In genomic region chr2:193170981-193171380, GRCh38 we compare ENCODE assay signal across 8 cellular contexts.
DNase-seq lines count a peak whose midpoint lies in the region; ATAC-seq and TF ChIP-seq lines count a peak whose summit lies in the region.
"Not testable (repeated sequence)": the region's sequence is repeated elsewhere in the genome, so short reads cannot be mapped to it uniquely, and the experiment has no call there.

No MANE protein-coding gene starts in this region.

- peak overlapping the region; percentile 77 for H2AFZ ChIP-seq in GM23248
- peak overlapping the region; percentile 53 for H2AFZ ChIP-seq in neural progenitor cell (replicated peaks)

- ATAC-seq in WTC11; memory B cell (ENCODE audit: low read depth); stimulated activated memory B cell treated with anti-CD40 and anti-IgM and Interleukin-4, amounts not matched to agents 10 μg/mL and 1 μg/mL and 100 μg/mL, for 72 hours: not testable (repeated sequence)

- H3K27ac Mint-ChIP-seq in WTC11 (peak overlapping the region; percentile 96), chondrocyte (ENCODE audit: unreplicated experiment) (peak overlapping the region; percentile 75), glutamatergic neuron (ENCODE audit: unreplicated experiment) (peak overlapping the region; percentile 96), neural progenitor cell (peak overlapping the region; percentile 72)
- not testable (repeated sequence) for H3K27ac Mint-ChIP-seq in memory B cell; stimulated activated memory B cell treated with anti-CD40 and anti-IgM and Interleukin-4, amounts not matched to agents 10 μg/mL and 1 μg/mL and 100 μg/mL, for 72 hours

- H4K20me1 ChIP-seq in GM23248 (ENCODE audit: insufficient read depth); neural progenitor cell (ENCODE audit: low read depth): not testable (repeated sequence)

- H3K79me2 ChIP-seq in GM23248 (ENCODE audit: insufficient read depth): not testable (repeated sequence)
- H3K79me2 ChIP-seq in neural progenitor cell (ENCODE audit: low read depth): peaks cover 12% of the 10 kb centered on the region

- POLR2A ChIA-PET in WTC11 (lab: Charles Lee): not testable (repeated sequence)

- H3K36me3 ChIP-seq in GM23248 (ENCODE audit: low read depth); HUES64 (ENCODE audit: insufficient read depth, low read length); neural progenitor cell: not testable (repeated sequence)

- not testable (repeated sequence) for H3F3A ChIP-seq in GM23248 (ENCODE audit: insufficient read depth)
- peaks cover 10% of the 10 kb centered on the region for H3F3A ChIP-seq in neural progenitor cell (ENCODE audit: low read depth)

- H3K9ac ChIP-seq in GM23248 (peak overlapping the region; percentile 74), neural progenitor cell (peak overlapping the region; percentile 86)
- not testable (repeated sequence) for H3K9ac ChIP-seq in HUES64 (ENCODE audit: low read depth, low read length)

- H3K4me1 Mint-ChIP-seq in WTC11: peaks cover 15% of the 10 kb centered on the region
- not testable (repeated sequence) for H3K4me1 Mint-ChIP-seq in chondrocyte (ENCODE audit: low read depth); glutamatergic neuron (ENCODE audit: low read depth, unreplicated experiment); memory B cell; neural progenitor cell; stimulated activated memory B cell treated with anti-CD40 and anti-IgM and Interleukin-4, amounts not matched to agents 10 μg/mL and 1 μg/mL and 100 μg/mL, for 72 hours

- H3K4me3 Mint-ChIP-seq in WTC11 (peak overlapping the region; percentile 84), chondrocyte (ENCODE audit: unreplicated experiment) (peak overlapping the region; percentile 84), glutamatergic neuron (ENCODE audit: unreplicated experiment) (peak overlapping the region; percentile 86), memory B cell (peak overlapping the region; percentile 64), neural progenitor cell (peak overlapping the region; percentile 92)
- H3K4me3 Mint-ChIP-seq in stimulated activated memory B cell treated with anti-CD40 and anti-IgM and Interleukin-4, amounts not matched to agents 10 μg/mL and 1 μg/mL and 100 μg/mL, for 72 hours: peak overlapping the region; percentile 31

- not testable (repeated sequence) for H3K27me3 ChIP-seq in GM23248 (replicated peaks; ENCODE audit: insufficient read depth); HUES64 (ENCODE audit: insufficient read depth, low read length); neural progenitor cell

- not testable (repeated sequence) for H3K9me2 ChIP-seq in GM23248 (ENCODE audit: insufficient read depth)

- H3K9me3 Mint-ChIP-seq in WTC11 (peaks cover 11% of the 10 kb centered on the region), neural progenitor cell (peaks cover 15% of the 10 kb centered on the region)
- not testable (repeated sequence) for H3K9me3 Mint-ChIP-seq in chondrocyte (ENCODE audit: low read depth); glutamatergic neuron (ENCODE audit: unreplicated experiment); memory B cell; stimulated activated memory B cell treated with anti-CD40 and anti-IgM and Interleukin-4, amounts not matched to agents 10 μg/mL and 1 μg/mL and 100 μg/mL, for 72 hours

- not testable (repeated sequence) for DNase-seq in GM23248; chondrocyte (ENCODE audit: low spot score); memory B cell (ENCODE audit: low spot score in 2 of 2); neural progenitor cell (ENCODE audit: low spot score)
- DNase-seq in WTC11 (ENCODE audit: low spot score) (peak; percentile 55), glutamatergic neuron (peak; percentile 59)

- H3K27ac ChIP-seq in GM23248: peak overlapping the region; percentile 7; the same call in 1 of the 2 replicates
- not testable (repeated sequence) for H3K27ac ChIP-seq in HUES64 (ENCODE audit: low read depth, low read length); neural progenitor cell

- in situ Hi-C loops in GM23248 (cut with MboI): not testable (repeated sequence)

- not testable (repeated sequence) for H3K36me3 Mint-ChIP-seq in WTC11; chondrocyte (ENCODE audit: low read depth); glutamatergic neuron (ENCODE audit: unreplicated experiment); memory B cell; neural progenitor cell; stimulated activated memory B cell treated with anti-CD40 and anti-IgM and Interleukin-4, amounts not matched to agents 10 μg/mL and 1 μg/mL and 100 μg/mL, for 72 hours

- peak overlapping the region; percentile 72 for H3K4me3 ChIP-seq in GM23248
- peak overlapping the region; percentile 64; the same call in 1 of the 2 replicates for H3K4me3 ChIP-seq in HUES64 (ENCODE audit: low read length)
- peak overlapping the region; percentile 74 for H3K4me3 ChIP-seq in neural progenitor cell

- TF ChIP-seq CTCF in WTC11 (IDR thresholded peaks at IDR 0.05); chondrocyte (IDR thresholded peaks at IDR 0.05); glutamatergic neuron (IDR thresholded peaks at IDR 0.05; ENCODE audit: partially characterized antibody, unreplicated experiment); neural progenitor cell (IDR thresholded peaks at IDR 0.05): not testable (repeated sequence)

- H3K9me3 ChIP-seq in GM23248 (ENCODE audit: low read depth); HUES64 (ENCODE audit: insufficient read depth, low read depth, low read length); neural progenitor cell (ENCODE audit: low read depth): not testable (repeated sequence)

- CTCF ChIA-PET in WTC11 (lab: Charles Lee): not testable (repeated sequence)

- H3K4me1 ChIP-seq in GM23248 (ENCODE audit: insufficient read depth); HUES64 (ENCODE audit: insufficient read depth, low read length); neural progenitor cell: not testable (repeated sequence)

- WGBS in GM23248 (ENCODE audit: low coverage in 1 of 2, low lambda C conversion rate in 2 of 2, missing lambda C conversion rate in 2 of 2), 2 experiments: 30 to 34% methylated on average over 9 to 15 of the region's 17 CpGs
- WGBS in HUES64: 86% methylated on average over 15 of the region's 17 CpGs

- not testable (repeated sequence) for H3K27me3 Mint-ChIP-seq in WTC11 (ENCODE audit: low read depth); chondrocyte (ENCODE audit: low read depth); glutamatergic neuron (ENCODE audit: unreplicated experiment); memory B cell; neural progenitor cell (ENCODE audit: insufficient read depth, low read depth); stimulated activated memory B cell treated with anti-CD40 and anti-IgM and Interleukin-4, amounts not matched to agents 10 μg/mL and 1 μg/mL and 100 μg/mL, for 72 hours

- not testable (repeated sequence) for H3K4me2 ChIP-seq in GM23248 (ENCODE audit: unreplicated experiment)
- H3K4me2 ChIP-seq in neural progenitor cell: peak overlapping the region; percentile 82

Comparison
In these comparisons a context has a peak if more than half of its experiments do, and no peak if none do; other contexts are left out.
1. H3K4me3 Mint-ChIP-seq: peak in every context shown above with its lines; median percentile 92 in neural progenitor cell; 86 in glutamatergic neuron; 84 in WTC11; 84 in chondrocyte; 64 in memory B cell; 31 in stimulated activated memory B cell treated with anti-CD40 and anti-IgM and Interleukin-4, amounts not matched to agents 10 μg/mL and 1 μg/mL and 100 μg/mL, for 72 hours.